Comparison of ENCODE assay signal across 1 cellular context in the genomic region with DNA sequence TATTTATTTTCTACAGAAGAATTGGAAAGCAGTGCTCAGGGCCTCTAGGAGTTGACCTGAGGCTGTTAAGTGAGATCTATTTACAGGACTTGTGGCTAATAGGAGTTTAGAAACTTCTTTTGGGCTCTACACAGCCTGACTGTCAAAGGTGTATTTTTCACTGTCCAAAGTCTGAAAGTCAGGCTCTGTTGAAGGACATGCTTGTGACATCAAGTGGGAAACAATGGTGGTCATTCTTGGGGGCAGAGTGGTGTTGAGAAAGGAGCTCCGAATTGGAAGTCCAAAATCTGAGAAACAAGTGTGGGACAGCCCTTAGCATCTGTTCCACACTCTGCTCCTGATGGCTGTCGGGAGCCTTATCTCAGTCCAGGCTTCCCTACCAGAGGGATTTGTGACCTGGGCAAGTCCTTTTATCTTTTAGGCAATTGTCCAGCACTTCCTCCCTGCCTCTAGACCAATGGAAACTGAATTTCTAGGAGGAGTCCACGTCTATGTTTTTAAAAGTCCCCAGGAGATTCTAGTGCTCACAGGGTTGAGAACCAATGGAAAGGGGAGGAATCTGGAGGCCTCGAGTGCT.
A peak's percentile ranks its signal among the peaks of the same experiment; 100 is the strongest.
TF ChIP-seq lines count a peak whose summit lies in the region.

No MANE protein-coding gene starts in this region.

TF ChIP-seq in HepG2, 621 proteins besides CTCF, POLR2A, EP300 and RAD21 (continued from another document):
- TF ChIP-seq AKNA (CRISPR knock-in tag; IDR thresholded peaks at IDR 0.05; ENCODE audit: borderline replicate concordance): no peak
- peak; percentile 22; the same call in 1 of the 2 replicates for TF ChIP-seq HDAC1 (CRISPR knock-in tag; IDR thresholded peaks at IDR 0.05)
- TF ChIP-seq DNMT3B (CRISPR knock-in tag; conservative IDR thresholded peaks at IDR 0.05): no peak
- peak; percentile 70 for TF ChIP-seq SOX13 (IDR thresholded peaks at IDR 0.05)
- peak in 1 of 2 experiments; percentile 91; a peak in 2 of 4 replicates for TF ChIP-seq SOX13 (CRISPR knock-in tag; conservative IDR thresholded peaks at IDR 0.05 in 1 of 2, IDR thresholded peaks at IDR 0.05 in 1 of 2)
- TF ChIP-seq ZMYM4 (CRISPR knock-in tag; IDR thresholded peaks at IDR 0.05): 0 out of 2 replicates have a peak, but pooled peaks have one; percentile 12
- TF ChIP-seq PATZ1 (CRISPR knock-in tag; IDR thresholded peaks at IDR 0.05): 0 out of 2 replicates have a peak, but pooled peaks have one; percentile 16
- 0 out of 2 replicates have a peak, but pooled peaks have one; percentile 24 for TF ChIP-seq ZNF772 (CRISPR knock-in tag; IDR thresholded peaks at IDR 0.05)
- no peak for TF ChIP-seq PCBP2 (optimal IDR thresholded peaks at IDR 0.05; ENCODE audit: low read depth, low read length, poor library complexity, severe bottlenecking)
- peak; percentile 36; the same call in 1 of the 2 replicates for TF ChIP-seq MAX (IDR thresholded peaks at IDR 0.05)
- TF ChIP-seq ZNF383 (CRISPR knock-in tag; IDR thresholded peaks at IDR 0.05; ENCODE audit: borderline replicate concordance): 0 out of 2 replicates have a peak, but pooled peaks have one; percentile 49
- TF ChIP-seq MNT (IDR thresholded peaks at IDR 0.05): no peak
- TF ChIP-seq THAP11 (CRISPR knock-in tag; IDR thresholded peaks at IDR 0.05): 0 out of 2 replicates have a peak, but pooled peaks have one; percentile 9
- no peak for TF ChIP-seq ARID2 (CRISPR knock-in tag; IDR thresholded peaks at IDR 0.05; ENCODE audit: borderline replicate concordance)
- TF ChIP-seq ZNF687 (CRISPR knock-in tag; IDR thresholded peaks at IDR 0.05): no peak
- TF ChIP-seq HNF4G (IDR thresholded peaks at IDR 0.05; ENCODE audit: borderline replicate concordance, low read depth, low read length): peak; percentile 82; the same call in 1 of the 2 replicates
- no peak for TF ChIP-seq HNF4G (CRISPR knock-in tag; IDR thresholded peaks at IDR 0.05; ENCODE audit: borderline replicate concordance, low read depth)
- TF ChIP-seq FOXC1 (CRISPR knock-in tag; IDR thresholded peaks at IDR 0.05; ENCODE audit: borderline replicate concordance): 0 out of 2 replicates have a peak, but pooled peaks have one; percentile 30
- peak; percentile 23; the same call in 1 of the 2 replicates for TF ChIP-seq AHDC1 (CRISPR knock-in tag; IDR thresholded peaks at IDR 0.05; ENCODE audit: borderline replicate concordance)
- TF ChIP-seq ZNF18 (CRISPR knock-in tag; IDR thresholded peaks at IDR 0.05; ENCODE audit: insufficient replicate concordance): no peak
- TF ChIP-seq ZNF513 (CRISPR knock-in tag; conservative IDR thresholded peaks at IDR 0.05): no peak
- TF ChIP-seq IKZF5 (CRISPR knock-in tag; IDR thresholded peaks at IDR 0.05): no peak
- no peak for TF ChIP-seq CC2D1A (CRISPR knock-in tag; IDR thresholded peaks at IDR 0.05)
- 0 out of 2 replicates have a peak, but pooled peaks have one; percentile 23 for TF ChIP-seq ZFP1 (CRISPR knock-in tag; IDR thresholded peaks at IDR 0.05)
TF ChIP-seq in HepG2: peak in this region for 40.
